ENCODE assay signal across 8 cellular contexts in genomic region chr12:128823916-128824839, GRCh38. TPM values are rescaled to one million over a fixed set of nuclear protein-coding genes. Genes with fewer than 3 reads are reported as not detected.
DNase-seq lines count a peak whose midpoint lies in the region; ATAC-seq and TF ChIP-seq lines count a peak whose summit lies in the region.

SLC15A4 (minus strand) TSS chr12:128823958; CDS start chr12:128823943, 15 bp downstream.

- H3K4me3 ChIP-seq in mucosa of descending colon, result peak within 1 kb of the TSS; percentile 74

- H3K27ac Mint-ChIP-seq in IgD-negative memory B cell, result peak within 1 kb of the TSS; percentile 85 to 90 (median 86)

- peak within 1 kb of the TSS; percentile 87 to 96 (median 93) for H3K4me3 Mint-ChIP-seq in IgD-negative memory B cell

- H3K27ac ChIP-seq in epithelial cell of prostate, result peak within 1 kb of the TSS; percentile 74

- no peaks in the 10 kb centered on the region for H3K9me3 ChIP-seq in mucosa of descending colon

- H3K36me3 ChIP-seq in mucosa of descending colon (ENCODE audit: low read depth), result no peaks in the 10 kb centered on the region

- intact Hi-C loops in mucosa of descending colon (cut with DNase I, micrococcal nuclease), result no loop called here

- peak; percentile 74 for ATAC-seq in GM21576 (IDR thresholded peaks at IDR 0.05; ENCODE audit: unreplicated experiment)
- ATAC-seq in mucosa of descending colon, result peak; percentile 98

- no peak for TF ChIP-seq CTCF in mucosa of descending colon (IDR thresholded peaks at IDR 0.05)

- H3K4me1 Mint-ChIP-seq in IgD-negative memory B cell, result peaks cover 15 to 39% (median 31%) of the 10 kb centered on the region in 3 donors

- DNase-seq in DMS153 treated with DMSO at 0.1 percent for 48 hours (lab: John Stamatoyannopoulos, UW; ENCODE audit: unreplicated experiment) (peak; percentile 88), OCI-M1 (lab: John Stamatoyannopoulos, UW) (peak; percentile 96), activated T-cell treated with anti-CD3 and anti-CD28 coated beads for 4 hours (peak; percentile 80), epithelial cell of prostate (ENCODE audit: low read depth, low spot score) (peak; percentile 62), mucosa of descending colon (peak; percentile 98 to 99 (median 99))
- DNase-seq in stimulated activated CD8-positive, alpha-beta memory T cell treated with anti-CD3 and anti-CD28 coated beads, Interleukin-4, amount 100 ng/mL, for 1 hour (ENCODE audit: low read depth in 2 of 2, low spot score in 1 of 2), result peak; percentile 73 to 84

- H3K9me3 Mint-ChIP-seq in IgD-negative memory B cell, result no peaks in the 10 kb centered on the region

- no peaks in the 10 kb centered on the region for H3K27me3 Mint-ChIP-seq in IgD-negative memory B cell

- H3K36me3 Mint-ChIP-seq in IgD-negative memory B cell, result no peaks in the 10 kb centered on the region

- peaks cover 17% of the 10 kb centered on the region for H3K4me1 ChIP-seq in mucosa of descending colon (ENCODE audit: low read depth)

RNA-seq across cellular contexts. Expression of gene SLC15A4, which starts in this region (rescaled TPM):
- 13.8 TPM for polyA plus RNA-seq in IgD-negative memory B cell
- 10 to 100 TPM; 15.4 to 23.4 (median 15.7) TPM for total RNA-seq in mucosa of descending colon

Comparison
In these comparisons a context has a peak if more than half of its experiments do, and no peak if none do; other contexts are left out.
1. Peak in every context shown above with its lines: DNase-seq, ATAC-seq, H3K4me3 ChIP-seq and H3K27ac ChIP-seq.